ENCODE assay signal across 2 cellular contexts in the genomic region with DNA sequence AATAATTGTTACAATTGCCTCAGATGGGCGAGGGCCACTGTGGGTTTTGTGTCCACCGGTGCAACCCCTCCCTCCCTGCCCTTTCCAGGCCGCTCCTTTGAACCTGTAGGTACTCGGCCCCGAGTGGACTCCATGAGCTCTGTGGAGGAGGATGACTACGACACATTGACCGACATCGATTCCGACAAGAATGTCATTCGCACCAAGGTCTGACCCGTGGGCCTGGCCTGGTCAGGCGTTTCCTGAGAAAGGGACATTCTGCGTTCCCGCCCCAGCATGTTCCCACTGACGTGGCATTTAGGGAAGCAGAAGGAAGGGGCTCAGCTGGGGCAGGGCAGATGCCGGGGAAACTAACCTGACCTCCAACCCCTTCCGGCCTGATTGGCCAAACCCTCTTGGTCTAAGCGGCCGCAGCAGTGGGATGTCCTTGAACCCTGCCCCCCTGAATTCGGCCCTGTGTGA.
TF ChIP-seq lines count a peak whose summit lies in the region.

No MANE protein-coding gene starts in this region.

TF ChIP-seq in SK-N-SH, 30 proteins besides CTCF, POLR2A, EP300 and RAD21 (continued from another document):
- no peak for TF ChIP-seq RCOR1 (IDR thresholded peaks at IDR 0.05; ENCODE audit: low read length)
- TF ChIP-seq, protein P1, sequence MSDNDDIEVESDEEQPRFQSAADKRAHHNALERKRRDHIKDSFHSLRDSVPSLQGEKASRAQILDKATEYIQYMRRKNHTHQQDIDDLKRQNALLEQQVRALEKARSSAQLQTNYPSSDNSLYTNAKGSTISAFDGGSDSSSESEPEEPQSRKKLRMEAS (IDR thresholded peaks at IDR 0.05; ENCODE audit: low read depth), result no peak
- no peak for TF ChIP-seq JUND (IDR thresholded peaks at IDR 0.05)
- TF ChIP-seq NRF1 (IDR thresholded peaks at IDR 0.05; ENCODE audit: low read depth, low read length), result no peak
- TF ChIP-seq FOXJ3 (CRISPR knock-in tag; IDR thresholded peaks at IDR 0.05), result no peak
- no peak for TF ChIP-seq TAF1 (IDR thresholded peaks at IDR 0.05; ENCODE audit: borderline replicate concordance, low read depth, low read length)
- no peak for TF ChIP-seq GATA2 (CRISPR knock-in tag; IDR thresholded peaks at IDR 0.05)
- TF ChIP-seq, protein P2, sequence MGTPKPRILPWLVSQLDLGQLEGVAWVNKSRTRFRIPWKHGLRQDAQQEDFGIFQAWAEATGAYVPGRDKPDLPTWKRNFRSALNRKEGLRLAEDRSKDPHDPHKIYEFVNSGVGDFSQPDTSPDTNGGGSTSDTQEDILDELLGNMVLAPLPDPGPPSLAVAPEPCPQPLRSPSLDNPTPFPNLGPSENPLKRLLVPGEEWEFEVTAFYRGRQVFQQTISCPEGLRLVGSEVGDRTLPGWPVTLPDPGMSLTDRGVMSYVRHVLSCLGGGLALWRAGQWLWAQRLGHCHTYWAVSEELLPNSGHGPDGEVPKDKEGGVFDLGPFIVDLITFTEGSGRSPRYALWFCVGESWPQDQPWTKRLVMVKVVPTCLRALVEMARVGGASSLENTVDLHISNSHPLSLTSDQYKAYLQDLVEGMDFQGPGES (IDR thresholded peaks at IDR 0.05; ENCODE audit: low read depth, low read length), result no peak
- no peak for TF ChIP-seq CHD2 (IDR thresholded peaks at IDR 0.05; ENCODE audit: low read length, partially characterized antibody)
- no peak for TF ChIP-seq ELF1 (IDR thresholded peaks at IDR 0.05)
- TF ChIP-seq POLR2AphosphoS5 (IDR thresholded peaks at IDR 0.05; ENCODE audit: low read depth, low read length), result no peak
- no peak for TF ChIP-seq YY1 (IDR thresholded peaks at IDR 0.05; ENCODE audit: low read depth)
- TF ChIP-seq NFIC (IDR thresholded peaks at IDR 0.05; ENCODE audit: borderline replicate concordance), result no peak
- TF ChIP-seq, protein P3, sequence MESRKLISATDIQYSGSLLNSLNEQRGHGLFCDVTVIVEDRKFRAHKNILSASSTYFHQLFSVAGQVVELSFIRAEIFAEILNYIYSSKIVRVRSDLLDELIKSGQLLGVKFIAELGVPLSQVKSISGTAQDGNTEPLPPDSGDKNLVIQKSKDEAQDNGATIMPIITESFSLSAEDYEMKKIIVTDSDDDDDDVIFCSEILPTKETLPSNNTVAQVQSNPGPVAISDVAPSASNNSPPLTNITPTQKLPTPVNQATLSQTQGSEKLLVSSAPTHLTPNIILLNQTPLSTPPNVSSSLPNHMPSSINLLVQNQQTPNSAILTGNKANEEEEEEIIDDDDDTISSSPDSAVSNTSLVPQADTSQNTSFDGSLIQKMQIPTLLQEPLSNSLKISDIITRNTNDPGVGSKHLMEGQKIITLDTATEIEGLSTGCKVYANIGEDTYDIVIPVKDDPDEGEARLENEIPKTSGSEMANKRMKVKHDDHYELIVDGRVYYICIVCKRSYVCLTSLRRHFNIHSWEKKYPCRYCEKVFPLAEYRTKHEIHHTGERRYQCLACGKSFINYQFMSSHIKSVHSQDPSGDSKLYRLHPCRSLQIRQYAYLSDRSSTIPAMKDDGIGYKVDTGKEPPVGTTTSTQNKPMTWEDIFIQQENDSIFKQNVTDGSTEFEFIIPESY (IDR thresholded peaks at IDR 0.05; ENCODE audit: borderline replicate concordance, low read depth), result no peak
- no peak for TF ChIP-seq FOXM1 (IDR thresholded peaks at IDR 0.05; ENCODE audit: low read depth)

TF ChIP-seq in SK-N-SH treated with all-trans-retinoic acid at 6 μM for 48 hours, 23 proteins besides CTCF, POLR2A, EP300 and RAD21 (continued from another document):
- TF ChIP-seq, protein P4, sequence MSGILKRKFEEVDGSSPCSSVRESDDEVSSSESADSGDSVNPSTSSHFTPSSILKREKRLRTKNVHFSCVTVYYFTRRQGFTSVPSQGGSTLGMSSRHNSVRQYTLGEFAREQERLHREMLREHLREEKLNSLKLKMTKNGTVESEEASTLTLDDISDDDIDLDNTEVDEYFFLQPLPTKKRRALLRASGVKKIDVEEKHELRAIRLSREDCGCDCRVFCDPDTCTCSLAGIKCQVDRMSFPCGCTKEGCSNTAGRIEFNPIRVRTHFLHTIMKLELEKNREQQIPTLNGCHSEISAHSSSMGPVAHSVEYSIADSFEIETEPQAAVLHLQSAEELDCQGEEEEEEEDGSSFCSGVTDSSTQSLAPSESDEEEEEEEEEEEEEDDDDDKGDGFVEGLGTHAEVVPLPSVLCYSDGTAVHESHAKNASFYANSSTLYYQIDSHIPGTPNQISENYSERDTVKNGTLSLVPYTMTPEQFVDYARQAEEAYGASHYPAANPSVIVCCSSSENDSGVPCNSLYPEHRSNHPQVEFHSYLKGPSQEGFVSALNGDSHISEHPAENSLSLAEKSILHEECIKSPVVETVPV (CRISPR knock-in tag; IDR thresholded peaks at IDR 0.05), result no peak
- TF ChIP-seq SNAI2 (CRISPR knock-in tag; IDR thresholded peaks at IDR 0.05) (no peak), RARB (CRISPR knock-in tag; IDR thresholded peaks at IDR 0.05) (no peak), CSDC2 (CRISPR knock-in tag; IDR thresholded peaks at IDR 0.05) (no peak), GLIS3 (CRISPR knock-in tag; IDR thresholded peaks at IDR 0.05) (no peak), OSR1 (CRISPR knock-in tag; IDR thresholded peaks at IDR 0.05) (no peak), ARNTL (CRISPR knock-in tag; IDR thresholded peaks at IDR 0.05; ENCODE audit: borderline replicate concordance, low read depth) (no peak), PPARA (CRISPR knock-in tag; IDR thresholded peaks at IDR 0.05; ENCODE audit: borderline replicate concordance) (no peak), ZNF70 (CRISPR knock-in tag; IDR thresholded peaks at IDR 0.05) (no peak), ZFP3 (CRISPR knock-in tag; IDR thresholded peaks at IDR 0.05) (no peak), ESRRG (CRISPR knock-in tag; IDR thresholded peaks at IDR 0.05) (no peak)
- TF ChIP-seq, protein P5, sequence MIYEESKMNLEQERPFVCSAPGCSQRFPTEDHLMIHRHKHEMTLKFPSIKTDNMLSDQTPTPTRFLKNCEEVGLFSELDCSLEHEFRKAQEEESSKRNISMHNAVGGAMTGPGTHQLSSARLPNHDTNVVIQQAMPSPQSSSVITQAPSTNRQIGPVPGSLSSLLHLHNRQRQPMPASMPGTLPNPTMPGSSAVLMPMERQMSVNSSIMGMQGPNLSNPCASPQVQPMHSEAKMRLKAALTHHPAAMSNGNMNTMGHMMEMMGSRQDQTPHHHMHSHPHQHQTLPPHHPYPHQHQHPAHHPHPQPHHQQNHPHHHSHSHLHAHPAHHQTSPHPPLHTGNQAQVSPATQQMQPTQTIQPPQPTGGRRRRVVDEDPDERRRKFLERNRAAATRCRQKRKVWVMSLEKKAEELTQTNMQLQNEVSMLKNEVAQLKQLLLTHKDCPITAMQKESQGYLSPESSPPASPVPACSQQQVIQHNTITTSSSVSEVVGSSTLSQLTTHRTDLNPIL (CRISPR knock-in tag; IDR thresholded peaks at IDR 0.05; ENCODE audit: low read depth), result no peak
- TF ChIP-seq, protein P6, sequence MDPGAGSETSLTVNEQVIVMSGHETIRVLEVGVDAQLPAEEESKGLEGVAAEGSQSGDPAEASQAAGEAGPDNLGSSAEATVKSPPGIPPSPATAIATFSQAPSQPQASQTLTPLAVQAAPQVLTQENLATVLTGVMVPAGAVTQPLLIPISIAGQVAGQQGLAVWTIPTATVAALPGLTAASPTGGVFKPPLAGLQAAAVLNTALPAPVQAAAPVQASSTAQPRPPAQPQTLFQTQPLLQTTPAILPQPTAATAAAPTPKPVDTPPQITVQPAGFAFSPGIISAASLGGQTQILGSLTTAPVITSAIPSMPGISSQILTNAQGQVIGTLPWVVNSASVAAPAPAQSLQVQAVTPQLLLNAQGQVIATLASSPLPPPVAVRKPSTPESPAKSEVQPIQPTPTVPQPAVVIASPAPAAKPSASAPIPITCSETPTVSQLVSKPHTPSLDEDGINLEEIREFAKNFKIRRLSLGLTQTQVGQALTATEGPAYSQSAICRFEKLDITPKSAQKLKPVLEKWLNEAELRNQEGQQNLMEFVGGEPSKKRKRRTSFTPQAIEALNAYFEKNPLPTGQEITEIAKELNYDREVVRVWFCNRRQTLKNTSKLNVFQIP (CRISPR knock-in tag; IDR thresholded peaks at IDR 0.05; ENCODE audit: borderline replicate concordance, low read depth), result no peak
- TF ChIP-seq, protein P7, sequence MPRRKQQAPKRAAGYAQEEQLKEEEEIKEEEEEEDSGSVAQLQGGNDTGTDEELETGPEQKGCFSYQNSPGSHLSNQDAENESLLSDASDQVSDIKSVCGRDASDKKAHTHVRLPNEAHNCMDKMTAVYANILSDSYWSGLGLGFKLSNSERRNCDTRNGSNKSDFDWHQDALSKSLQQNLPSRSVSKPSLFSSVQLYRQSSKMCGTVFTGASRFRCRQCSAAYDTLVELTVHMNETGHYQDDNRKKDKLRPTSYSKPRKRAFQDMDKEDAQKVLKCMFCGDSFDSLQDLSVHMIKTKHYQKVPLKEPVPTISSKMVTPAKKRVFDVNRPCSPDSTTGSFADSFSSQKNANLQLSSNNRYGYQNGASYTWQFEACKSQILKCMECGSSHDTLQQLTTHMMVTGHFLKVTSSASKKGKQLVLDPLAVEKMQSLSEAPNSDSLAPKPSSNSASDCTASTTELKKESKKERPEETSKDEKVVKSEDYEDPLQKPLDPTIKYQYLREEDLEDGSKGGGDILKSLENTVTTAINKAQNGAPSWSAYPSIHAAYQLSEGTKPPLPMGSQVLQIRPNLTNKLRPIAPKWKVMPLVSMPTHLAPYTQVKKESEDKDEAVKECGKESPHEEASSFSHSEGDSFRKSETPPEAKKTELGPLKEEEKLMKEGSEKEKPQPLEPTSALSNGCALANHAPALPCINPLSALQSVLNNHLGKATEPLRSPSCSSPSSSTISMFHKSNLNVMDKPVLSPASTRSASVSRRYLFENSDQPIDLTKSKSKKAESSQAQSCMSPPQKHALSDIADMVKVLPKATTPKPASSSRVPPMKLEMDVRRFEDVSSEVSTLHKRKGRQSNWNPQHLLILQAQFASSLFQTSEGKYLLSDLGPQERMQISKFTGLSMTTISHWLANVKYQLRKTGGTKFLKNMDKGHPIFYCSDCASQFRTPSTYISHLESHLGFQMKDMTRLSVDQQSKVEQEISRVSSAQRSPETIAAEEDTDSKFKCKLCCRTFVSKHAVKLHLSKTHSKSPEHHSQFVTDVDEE (CRISPR knock-in tag; IDR thresholded peaks at IDR 0.05), result no peak
TF ChIP-seq in SK-N-SH treated with all-trans-retinoic acid at 6 μM for 48 hours: peak in this region for 0.
